27 cellular contexts compared by ENCODE assay signal in genomic region chr21:21412096-21412495, GRCh38.
DNase-seq lines count a peak whose midpoint lies in the region; ATAC-seq, FAIRE-seq and TF ChIP-seq lines count a peak whose summit lies in the region.
"Had no signal": no experiment of that assay in that cellular context is flagged by ENCODE, and none has a peak within 500 bp of the region (broad histone marks: within the 10 kb centered on the region; RNA-seq: fewer than 3 reads in every experiment).

No MANE protein-coding gene starts in this region.

- H3K9me2 ChIP-seq in SK-N-SH: no peaks in the 10 kb centered on the region

- TF ChIP-seq POLR2A in H1 (IDR thresholded peaks at IDR 0.05; ENCODE audit: control extremely low read depth in 1 of 2, low read depth in 2 of 2, low read length in 2 of 2): no peak

- H3K36me3 Mint-ChIP-seq in natural killer cell treated with Interleukin-12 subunit alpha and Interleukin-12 subunit beta and Interleukin-15 and Interleukin-18, amount 100 ng/mL, for 72 hours: no peaks in the 10 kb centered on the region
- H3K36me3 Mint-ChIP-seq: CD14-positive monocyte had no signal

- peaks cover 16% of the 10 kb centered on the region for H3K9me3 Mint-ChIP-seq in natural killer cell treated with Interleukin-12 subunit alpha and Interleukin-12 subunit beta and Interleukin-15 and Interleukin-18, amount 100 ng/mL, for 72 hours
- H3K9me3 Mint-ChIP-seq: GM23338, HFFc6 had no signal

- H3K79me1 ChIP-seq in H1 (ENCODE audit: low read depth, low read length): no peaks in the 10 kb centered on the region

- no peak overlapping the region for H2AFZ ChIP-seq in SK-N-SH (ENCODE audit: low read depth)
- 0 out of 2 replicates have a peak overlapping the region, but pooled peaks have one; percentile 21 for H2AFZ ChIP-seq in H1 (ENCODE audit: low read length)
- H2AFZ ChIP-seq: GM23338 had no signal

- H2BK120ac ChIP-seq in H1 (replicated peaks; ENCODE audit: low read depth, low read length): no peak overlapping the region

- no peaks in the 10 kb centered on the region for H3K23me2 ChIP-seq in H1 (ENCODE audit: low read depth, low read length)

- H3K27ac ChIP-seq in SK-N-SH (ENCODE audit: low read depth in 2 of 2, low read length in 1 of 2) (no peak overlapping the region), H1 (ENCODE audit: low read depth, low read length) (no peak overlapping the region)
- H3K27ac ChIP-seq: A549; BLaER1 treated with 17β-estradiol and CSF1 and Interleukin-3, amounts not matched to agents 10 nM and 100 nM had no signal

- no peak overlapping the region for H2BK20ac ChIP-seq in H1 (ENCODE audit: low read length)

- no peak for TF ChIP-seq RAD21 in SK-N-SH (IDR thresholded peaks at IDR 0.05; ENCODE audit: low read length)
- no peak for TF ChIP-seq RAD21 in H1 (IDR thresholded peaks at IDR 0.05 in 1 of 2, conservative IDR thresholded peaks at IDR 0.05 in 1 of 2; ENCODE audit: low read depth in 2 of 2, low read length in 2 of 2)

- H3K23ac ChIP-seq in H1 (ENCODE audit: insufficient read length): no peak overlapping the region

- no peaks in the 10 kb centered on the region for H3K36me3 ChIP-seq in SK-N-SH (replicated peaks in 1 of 2; ENCODE audit: control insufficient read depth in 1 of 2, insufficient read depth in 2 of 2, low read length in 1 of 2)
- H3K36me3 ChIP-seq in H1 (ENCODE audit: control insufficient read depth in 2 of 4, insufficient read depth in 4 of 4, low read length in 3 of 4): no peaks in the 10 kb centered on the region
- H3K36me3 ChIP-seq: BE2C; BLaER1 treated with 17β-estradiol and CSF1 and Interleukin-3, amounts not matched to agents 10 nM and 100 nM; HAP-1 had no signal

- H3K4me3 ChIP-seq in SK-N-SH (ENCODE audit: low read depth in 2 of 2, low read length in 1 of 2): no peak overlapping the region
- no peak overlapping the region for H3K4me3 ChIP-seq in H1 (ENCODE audit: extremely low read depth in 1 of 4, insufficient read depth in 2 of 4, low read depth in 3 of 4, low read length in 4 of 4)
- H3K4me3 ChIP-seq: A549; BLaER1 treated with 17β-estradiol and CSF1 and Interleukin-3, amounts not matched to agents 10 nM and 100 nM; GM23338; HAP-1 had no signal

- no peaks in the 10 kb centered on the region for H3K27me3 ChIP-seq in SK-N-SH (ENCODE audit: insufficient read depth)
- no peaks in the 10 kb centered on the region for H3K27me3 ChIP-seq in H1 (replicated peaks in 1 of 4; ENCODE audit: control insufficient read depth in 3 of 4, extremely low read depth in 1 of 4, insufficient read depth in 3 of 4, low read length in 3 of 4)
- H3K27me3 ChIP-seq: BE2C; BLaER1 treated with 17β-estradiol and CSF1 and Interleukin-3, amounts not matched to agents 10 nM and 100 nM had no signal

- H4K20me1 ChIP-seq in SK-N-SH (ENCODE audit: insufficient read depth): no peaks in the 10 kb centered on the region
- no peaks in the 10 kb centered on the region for H4K20me1 ChIP-seq in H1 (replicated peaks in 1 of 2; ENCODE audit: control insufficient read depth in 1 of 2, insufficient read depth in 2 of 2, low read length in 2 of 2)
- H4K20me1 ChIP-seq: BLaER1 treated with 17β-estradiol and CSF1 and Interleukin-3, amounts not matched to agents 10 nM and 100 nM had no signal

- no peak for TF ChIP-seq CTCF in SK-N-SH (IDR thresholded peaks at IDR 0.05)
- no peak for TF ChIP-seq CTCF in H1 (IDR thresholded peaks at IDR 0.05; ENCODE audit: control extremely low read depth in 1 of 3, insufficient read depth in 1 of 3, low read depth in 1 of 3, low read length in 3 of 3)

- H3K4ac ChIP-seq in H1 (replicated peaks; ENCODE audit: insufficient read length, low read depth, low read length): no peak overlapping the region

- no peaks in the 10 kb centered on the region; the same call in 1 of the 2 replicates for H3K9me3 ChIP-seq in SK-N-SH
- H3K9me3 ChIP-seq in H1 (ENCODE audit: insufficient read depth in 2 of 2, low read depth in 1 of 2, low read length in 1 of 2): no peaks in the 10 kb centered on the region
- H3K9me3 ChIP-seq: A549, BE2C, HAP-1 had no signal

- no peak overlapping the region for H4K5ac ChIP-seq in H1 (ENCODE audit: insufficient read length, low read depth, low read length)

- H3K79me2 ChIP-seq in SK-N-SH (ENCODE audit: insufficient read depth): no peaks in the 10 kb centered on the region
- H3K79me2 ChIP-seq in H1 (ENCODE audit: control insufficient read depth in 1 of 2, insufficient read depth in 2 of 2, low read length in 2 of 2): no peaks in the 10 kb centered on the region

- no peak overlapping the region for H3K4me2 ChIP-seq in SK-N-SH
- no peak overlapping the region for H3K4me2 ChIP-seq in H1 (ENCODE audit: insufficient read depth in 1 of 2, low read depth in 2 of 2, low read length in 2 of 2)
- H3K4me2 ChIP-seq: A549; BLaER1 treated with 17β-estradiol and CSF1 and Interleukin-3, amounts not matched to agents 10 nM and 100 nM; GM23338 had no signal

- peak; percentile 38; the same call in 1 of the 3 replicates for ATAC-seq in SK-N-SH treated with all-trans-retinoic acid at 6 μM for 48 hours
- no peak for ATAC-seq in natural killer cell treated with Interleukin-12 subunit alpha and Interleukin-12 subunit beta and Interleukin-15 and Interleukin-18, amount 100 ng/mL, for 72 hours
- ATAC-seq: A549, GM23338 had no signal

- POLR2A ChIA-PET in SK-N-SH (lab: Yijun Ruan, JAX): no interaction called here
- POLR2A ChIA-PET in H1 (lab: Charles Lee; ENCODE audit: partially characterized antibody): no interaction called here

- no peaks in the 10 kb centered on the region for H3F3A ChIP-seq in SK-N-SH (replicated peaks; ENCODE audit: insufficient read depth)

- H3K4me3 Mint-ChIP-seq in natural killer cell treated with Interleukin-12 subunit alpha and Interleukin-12 subunit beta and Interleukin-15 and Interleukin-18, amount 100 ng/mL, for 72 hours: no peak overlapping the region
- H3K4me3 Mint-ChIP-seq: CD14-positive monocyte; CD4-positive, alpha-beta T cell; CD8-positive, alpha-beta memory T cell; GM23338; HFFc6 had no signal

- no peak for DNase-seq in SK-N-SH
- peak; percentile 19 for DNase-seq in NCI-H446 treated with DMSO at 0.1 percent for 48 hours (lab: John Stamatoyannopoulos, UW)
- no peak for DNase-seq in H1 (ENCODE audit: low read depth in 1 of 2, low spot score in 2 of 2)
- DNase-seq in activated CD4-positive, alpha-beta T cell treated with anti-CD3 and anti-CD28 coated beads, Interleukin-2, amount 50 U/mL, for 1 hour: no peak
- no peak for DNase-seq in natural killer cell treated with Interleukin-12 subunit alpha and Interleukin-12 subunit beta and Interleukin-15 and Interleukin-18, amount 100 ng/mL, for 72 hours (ENCODE audit: low spot score)
- DNase-seq in NCI-H1092 treated with DMSO at 0.1 percent for 48 hours (lab: John Stamatoyannopoulos, UW): no peak
- DNase-seq: 8988T; ACHN; AML-193; BE2C; Calu3; CD4-positive, alpha-beta T cell; CD8-positive, alpha-beta memory T cell; COR-L47; DMS53; DMS79 treated with DMSO at 0.1 percent for 48 hours; GF-D8; HFFc6 had no signal

- FAIRE-seq in H1 (lab: Jason Lieb, UNC): no peak
- FAIRE-seq: A549, GM12891, GM18507, H54 had no signal

- no peak overlapping the region for H3K56ac ChIP-seq in H1 (replicated peaks; ENCODE audit: insufficient read length, low read depth, low read length)

- H2AK5ac ChIP-seq in H1 (ENCODE audit: low read depth, low read length): no peak overlapping the region

- no peak overlapping the region for H3K14ac ChIP-seq in H1 (ENCODE audit: insufficient read length)

- 56% methylated on average over 6 of the region's 6 CpGs for WGBS in SK-N-SH (ENCODE audit: low lambda C conversion rate)
- 90% methylated on average over 6 of the region's 6 CpGs; no CpG with 5 or more reads in 1 of the 2 experiments for WGBS in H1 (ENCODE audit: extremely low coverage in 1 of 2, insufficient coverage in 1 of 2, insufficient read length in 1 of 2, insufficient replicate concordance in 2 of 2, low coverage in 1 of 2, low lambda C conversion rate in 2 of 2, missing lambda C conversion rate in 1 of 2), 2 experiments

- no peak overlapping the region for H3K18ac ChIP-seq in H1 (ENCODE audit: extremely low read depth, low read length)

- no peak overlapping the region for H2BK5ac ChIP-seq in H1 (ENCODE audit: low read depth, low read length)

- no peak overlapping the region for H4K91ac ChIP-seq in H1 (replicated peaks; ENCODE audit: insufficient read length, low read length)

- H3K27me3 Mint-ChIP-seq in natural killer cell treated with Interleukin-12 subunit alpha and Interleukin-12 subunit beta and Interleukin-15 and Interleukin-18, amount 100 ng/mL, for 72 hours: no peaks in the 10 kb centered on the region
- H3K27me3 Mint-ChIP-seq: CD4-positive, alpha-beta T cell; CD8-positive, alpha-beta memory T cell had no signal

- no peaks in the 10 kb centered on the region for H3K4me1 Mint-ChIP-seq in natural killer cell treated with Interleukin-12 subunit alpha and Interleukin-12 subunit beta and Interleukin-15 and Interleukin-18, amount 100 ng/mL, for 72 hours (ENCODE audit: low read depth in 2 of 2)
- H3K4me1 Mint-ChIP-seq: CD14-positive monocyte; CD8-positive, alpha-beta memory T cell; GM23338 had no signal

- no peak overlapping the region for H4K8ac ChIP-seq in H1 (ENCODE audit: extremely low read depth, insufficient read depth, low read length)

- no peak overlapping the region for H2BK15ac ChIP-seq in H1 (ENCODE audit: low read length)

- CTCF ChIA-PET in SK-N-SH (lab: Yijun Ruan, JAX) (interaction anchor here (1.0 kb wide), 1 partner anchor 37 kb away, joined by 3 read pairs; no protein-coding TSS in a partner anchor), H1 (lab: Charles Lee; ENCODE audit: partially characterized antibody) (no interaction called here)

- TF ChIP-seq EP300 in SK-N-SH (IDR thresholded peaks at IDR 0.05; ENCODE audit: borderline replicate concordance in 1 of 2, low read depth in 1 of 2, low read length in 1 of 2) (no peak), H1 (IDR thresholded peaks at IDR 0.05; ENCODE audit: borderline replicate concordance in 1 of 2, low read depth in 2 of 2, low read length in 2 of 2) (no peak)

- no peak overlapping the region for H3K27ac Mint-ChIP-seq in natural killer cell treated with Interleukin-12 subunit alpha and Interleukin-12 subunit beta and Interleukin-15 and Interleukin-18, amount 100 ng/mL, for 72 hours
- H3K27ac Mint-ChIP-seq: CD14-positive monocyte; CD4-positive, alpha-beta T cell; CD8-positive, alpha-beta memory T cell; GM23338; HFFc6 had no signal

- no peak overlapping the region for H2BK12ac ChIP-seq in H1 (ENCODE audit: low read depth, low read length)

- H3K4me1 ChIP-seq in SK-N-SH (ENCODE audit: control insufficient read depth in 1 of 2, insufficient read depth in 2 of 2, low read depth in 1 of 2, low read length in 1 of 2) (peaks cover 0 to 3% of the 10 kb centered on the region in 2 experiments; a peak in 2 of 4 replicates), H1 (replicated peaks in 1 of 4; ENCODE audit: control insufficient read depth in 3 of 4, insufficient read depth in 4 of 4, low read length in 3 of 4) (no peaks in the 10 kb centered on the region)
- H3K4me1 ChIP-seq: A549, BE2C, HAP-1 had no signal

- H3K9ac ChIP-seq in SK-N-SH: no peak overlapping the region
- no peak overlapping the region for H3K9ac ChIP-seq in H1 (replicated peaks in 1 of 4; ENCODE audit: extremely low read depth in 1 of 4, low read depth in 3 of 4, low read length in 3 of 4)
- H3K9ac ChIP-seq: BLaER1 treated with 17β-estradiol and CSF1 and Interleukin-3, amounts not matched to agents 10 nM and 100 nM had no signal

TF ChIP-seq in SK-N-SH, 30 proteins besides CTCF, POLR2A, EP300 and RAD21 (continues in another document):
- TF ChIP-seq RCOR1 (IDR thresholded peaks at IDR 0.05; ENCODE audit: low read length): no peak
